ENCODE assay signal across 10 cellular contexts in genomic region chr13:60268203-60268555, GRCh38.
DNase-seq lines count a peak whose midpoint lies in the region; ATAC-seq and TF ChIP-seq lines count a peak whose summit lies in the region.
"Had no signal": no experiment of that assay in that cellular context is flagged by ENCODE, and none has a peak within 500 bp of the region (broad histone marks: within the 10 kb centered on the region; RNA-seq: fewer than 3 reads in every experiment).

No MANE protein-coding gene starts in this region.

- TF ChIP-seq CTCF in Panc1 (IDR thresholded peaks at IDR 0.05) (no peak), hepatocyte (IDR thresholded peaks at IDR 0.05; ENCODE audit: poor library complexity) (no peak), sigmoid colon (IDR thresholded peaks at IDR 0.05) (no peak)

- H3K27me3 ChIP-seq in Panc1 (ENCODE audit: control insufficient read depth, insufficient read depth, low read length) (peaks cover 7% of the 10 kb centered on the region; the same call in 1 of the 2 replicates), hepatocyte (no peaks in the 10 kb centered on the region), sigmoid colon (no peaks in the 10 kb centered on the region)
- H3K27me3 ChIP-seq: SJSA1 had no signal

- CTCF ChIA-PET in Panc1 (lab: Charles Lee), result no interaction called here

- no TSS peak for BruUV-seq in Panc1 (replicated peaks; lab: Mats Ljungman, UMichigan)

- no peak for TF ChIP-seq POLR2A in sigmoid colon (IDR thresholded peaks at IDR 0.05)

- H3K27ac ChIP-seq in Panc1 (ENCODE audit: low read length) (no peak overlapping the region), hepatocyte (peak overlapping the region; percentile 71), sigmoid colon (no peak overlapping the region)
- H3K27ac ChIP-seq: SJSA1 had no signal

- H3K4me2 ChIP-seq in hepatocyte, result peak overlapping the region; percentile 75

- H3K9me2 ChIP-seq in hepatocyte (replicated peaks; ENCODE audit: insufficient read depth), result no peaks in the 10 kb centered on the region

- intact Hi-C loops in Panc1 (cut with micrococcal nuclease; ENCODE audit: unreplicated experiment) (no loop called here), sigmoid colon (cut with DNase I) (no loop called here)

- no peaks in the 10 kb centered on the region for H3K4me1 ChIP-seq in Panc1 (ENCODE audit: control insufficient read depth, insufficient read depth, low read length)
- no peaks in the 10 kb centered on the region for H3K4me1 ChIP-seq in hepatocyte (ENCODE audit: insufficient read depth)
- no peaks in the 10 kb centered on the region for H3K4me1 ChIP-seq in sigmoid colon
- H3K4me1 ChIP-seq: SJSA1 had no signal

- WGBS in hepatocyte (ENCODE audit: low lambda C conversion rate, missing lambda C conversion rate), result 26% methylated on average over 8 of the region's 8 CpGs
- WGBS in sigmoid colon, 2 donors, result 10 to 32% methylated on average over 8 of the region's 8 CpGs

- no peaks in the 10 kb centered on the region for H4K20me1 ChIP-seq in hepatocyte (ENCODE audit: insufficient read depth, poor library complexity, severe bottlenecking)

- H3K4me3 ChIP-seq in Panc1 (ENCODE audit: low read depth in 2 of 2, low read length in 2 of 2) (peak overlapping the region; percentile 40 to 52), hepatocyte (peak overlapping the region; percentile 56), sigmoid colon (peak overlapping the region in 3 of 4 donors; percentile 28 to 48 (median 43))

- H3K9me3 ChIP-seq in Panc1 (ENCODE audit: control insufficient read depth, insufficient read depth, low read depth, low read length) (no peaks in the 10 kb centered on the region), hepatocyte (ENCODE audit: low read depth) (no peaks in the 10 kb centered on the region), sigmoid colon (no peaks in the 10 kb centered on the region)
- H3K9me3 ChIP-seq: SJSA1 had no signal

- in situ Hi-C loops in Panc1 (cut with HindIII; ENCODE audit: low pct_unique_long_range_greater_than_20kb, low sequenced_read_pairs), result no loop called here

- DNase-seq in EH (ENCODE audit: low read depth) (peak; percentile 1), Panc1 (ENCODE audit: low read depth, low spot score) (no peak), hepatocyte (ENCODE audit: low spot score) (no peak), sigmoid colon (no peak), NCI-H526 treated with DMSO at 0.1 percent for 48 hours (lab: John Stamatoyannopoulos, UW) (no peak)
- DNase-seq in effector CD8-positive, alpha-beta T cell (lab: John Stamatoyannopoulos, UW), result no peak
- DNase-seq: NCI-H146 had no signal

- POLR2A ChIA-PET in Panc1 (lab: Charles Lee), result no interaction called here

- H2AFZ ChIP-seq in hepatocyte, result peak overlapping the region; percentile 90

- H3K36me3 ChIP-seq in Panc1 (ENCODE audit: control insufficient read depth, insufficient read depth, low read length), result no peaks in the 10 kb centered on the region
- H3K36me3 ChIP-seq in hepatocyte (replicated peaks; ENCODE audit: insufficient read depth, low read depth), result no peaks in the 10 kb centered on the region
- H3K36me3 ChIP-seq in sigmoid colon, result no peaks in the 10 kb centered on the region
- H3K36me3 ChIP-seq: SJSA1 had no signal

- H3K79me2 ChIP-seq in hepatocyte, result no peaks in the 10 kb centered on the region

- no peak for ATAC-seq in Panc1
- ATAC-seq in GM19023 (IDR thresholded peaks at IDR 0.05; ENCODE audit: unreplicated experiment), result no peak
- ATAC-seq in HG03135 (IDR thresholded peaks at IDR 0.05; ENCODE audit: unreplicated experiment), result no peak

- TF ChIP-seq EP300 in sigmoid colon (IDR thresholded peaks at IDR 0.05), result no peak
